ENCODE assay signal across 19 cellular contexts in genomic region chr3:31461441-31461840, GRCh38.
DNase-seq lines count a peak whose midpoint lies in the region; ATAC-seq, FAIRE-seq and TF ChIP-seq lines count a peak whose summit lies in the region.
"Had no signal": no experiment of that assay in that cellular context is flagged by ENCODE, and none has a peak within 500 bp of the region (broad histone marks: within the 10 kb centered on the region; RNA-seq: fewer than 3 reads in every experiment).

No MANE protein-coding gene starts in this region.

- H3K36me3 ChIP-seq in KOPT-K1 (ENCODE audit: insufficient read depth, low read length) (no peaks in the 10 kb centered on the region), K562 (ENCODE audit: control insufficient read depth, insufficient read depth, low read length) (no peaks in the 10 kb centered on the region), kidney (ENCODE audit: control insufficient read depth in 1 of 2, insufficient read depth in 2 of 2, low read length in 2 of 2) (no peaks in the 10 kb centered on the region)
- H3K36me3 ChIP-seq: BLaER1, esophagus muscularis mucosa, transverse colon had no signal

- no peak overlapping the region for H3K4me3 ChIP-seq in K562
- no peak overlapping the region for H3K4me3 ChIP-seq in kidney (ENCODE audit: low read length in 2 of 2)
- H3K4me3 ChIP-seq: BLaER1, esophagus muscularis mucosa, smooth muscle cell, transverse colon had no signal

- DNase-seq in NCI-H446 (lab: John Stamatoyannopoulos, UW) (peak; percentile 1 to 15), NCI-H446 treated with DMSO at 0.1 percent for 48 hours (lab: John Stamatoyannopoulos, UW) (no peak), K562 (ENCODE audit: extremely low read depth in 1 of 4, low spot score in 3 of 4) (no peak), omental fat pad (ENCODE audit: low spot score) (no peak), GM10248 (ENCODE audit: extremely low spot score) (no peak), kidney (no peak), DMS153 treated with DMSO at 0.1 percent for 48 hours (lab: John Stamatoyannopoulos, UW; ENCODE audit: unreplicated experiment) (no peak)
- DNase-seq: DMS153, glutamatergic neuron, NCI-H1436, NCI-H82 had no signal

- H3K9ac ChIP-seq in K562 (ENCODE audit: insufficient read depth in 1 of 2, low read depth in 2 of 2, low read length in 2 of 2), result no peak overlapping the region
- H3K9ac ChIP-seq in kidney (ENCODE audit: low read length in 2 of 2), result no peak overlapping the region
- H3K9ac ChIP-seq: BLaER1 had no signal

- no peaks in the 10 kb centered on the region; a peak in 2 of 5 replicates for H3K27me3 ChIP-seq in K562 (ENCODE audit: control insufficient read depth in 2 of 2, insufficient read depth in 2 of 2, low read length in 2 of 2)
- H3K27me3 ChIP-seq: BLaER1, esophagus muscularis mucosa, transverse colon had no signal

- no peak for TF ChIP-seq POLR2A in K562 (conservative IDR thresholded peaks at IDR 0.05)

- peaks cover 0 to 16% of the 10 kb centered on the region in 2 experiments; a peak in 3 of 5 replicates for H3K4me1 ChIP-seq in K562 (replicated peaks in 1 of 2; ENCODE audit: control insufficient read depth in 2 of 2, insufficient read depth in 2 of 2, low read length in 2 of 2)
- no peaks in the 10 kb centered on the region for H3K4me1 ChIP-seq in kidney (ENCODE audit: control insufficient read depth in 1 of 2, insufficient read depth in 1 of 2, low read depth in 1 of 2, low read length in 2 of 2)

- ATAC-seq in K562 (no peak), omental fat pad (ENCODE audit: low FRiP score) (peak; percentile 48)

- BruUV-seq in K562 (replicated peaks; lab: Mats Ljungman, UMichigan), result no TSS peak

- no peaks in the 10 kb centered on the region for H3K9me1 ChIP-seq in K562 (ENCODE audit: control insufficient read depth, insufficient read depth, low read length)

- H3K9me3 ChIP-seq in KOPT-K1 (ENCODE audit: insufficient read depth, low read length, poor library complexity, severe bottlenecking), result no peaks in the 10 kb centered on the region
- no peaks in the 10 kb centered on the region for H3K9me3 ChIP-seq in K562 (replicated peaks; ENCODE audit: control insufficient read depth, insufficient read depth, low read depth, low read length)
- H3K9me3 ChIP-seq in kidney (ENCODE audit: control insufficient read depth in 1 of 2, low read length in 2 of 2), result no peaks in the 10 kb centered on the region
- H3K9me3 ChIP-seq: BLaER1, esophagus muscularis mucosa, transverse colon had no signal

- no peak for TF ChIP-seq RAD21 in K562 (CRISPR knock-in tag; conservative IDR thresholded peaks at IDR 0.05 in 1 of 2, IDR thresholded peaks at IDR 0.05 in 1 of 2)

- no peak overlapping the region for H3K4me2 ChIP-seq in K562 (ENCODE audit: insufficient read depth, low read length)
- H3K4me2 ChIP-seq: BLaER1, smooth muscle cell had no signal

- FAIRE-seq in K562 (lab: Jason Lieb, UNC) (no peak), kidney (lab: Jason Lieb, UNC) (no peak)
- FAIRE-seq: bronchial epithelial cell, TTC549 had no signal

- H3K79me2 ChIP-seq in K562 (ENCODE audit: control insufficient read depth, insufficient read depth, low read length), result no peaks in the 10 kb centered on the region

- no peaks in the 10 kb centered on the region for H4K20me1 ChIP-seq in K562 (replicated peaks; ENCODE audit: control insufficient read depth, insufficient read depth, low read length)
- H4K20me1 ChIP-seq: BLaER1 had no signal

- peak overlapping the region; percentile 71 for H2AFZ ChIP-seq in K562 (ENCODE audit: low read depth, low read length)

- WGBS in K562 (ENCODE audit: insufficient coverage, low coverage, missing lambda C conversion rate), result 2% methylated on average over 2 of the region's 2 CpGs

- intact Hi-C loops in K562 (cut with micrococcal nuclease) (no loop called here), kidney (cut with DNase I) (no loop called here)

- POLR2A ChIA-PET in K562 (lab: Yijun Ruan, JAX), result interaction anchor here (0.8 to 2.0 kb wide), 3 partner anchors 9 to 71 kb away, joined by 4 to 6 read pairs (median 5); no protein-coding TSS in a partner anchor
- POLR2A ChIA-PET in GM10248 (lab: Yijun Ruan, JAX), result no interaction called here

- no peak for TF ChIP-seq EP300 in K562 (IDR thresholded peaks at IDR 0.05; ENCODE audit: low read length)

- no peak for TF ChIP-seq CTCF in K562 (IDR thresholded peaks at IDR 0.05 in 2 of 3, conservative IDR thresholded peaks at IDR 0.05 in 1 of 3; ENCODE audit: insufficient read depth in 2 of 3, low read depth in 1 of 3, low read length in 3 of 3)
- no peak for TF ChIP-seq CTCF in omental fat pad (IDR thresholded peaks at IDR 0.05)
- TF ChIP-seq CTCF in GM10248 (IDR thresholded peaks at IDR 0.05; ENCODE audit: control extremely low read depth, extremely low read depth, low read depth, missing control alignments), result no peak
- no peak for TF ChIP-seq CTCF in kidney (IDR thresholded peaks at IDR 0.05; ENCODE audit: borderline replicate concordance, extremely low read depth, insufficient read depth)

- H3K27ac ChIP-seq in KOPT-K1 (ENCODE audit: low read depth, low read length, poor library complexity, severe bottlenecking), result peak overlapping the region; percentile 95
- H3K27ac ChIP-seq in K562 (ENCODE audit: extremely low read depth, low read depth, low read length), result no peak overlapping the region
- no peak overlapping the region for H3K27ac ChIP-seq in kidney (ENCODE audit: low read depth in 2 of 2, low read length in 2 of 2)
- H3K27ac ChIP-seq: 22Rv1, BLaER1, esophagus muscularis mucosa had no signal

- in situ Hi-C loops in K562 (cut with MboI), result no loop called here

- CTCF ChIA-PET in K562 (lab: Yijun Ruan, JAX; ENCODE audit: low intra/inter-chr PET ratio), result no interaction called here
- CTCF ChIA-PET in GM10248 (lab: Yijun Ruan, JAX), result interaction anchor here (0.9 to 2.4 kb wide), 6 partner anchors 14 to 332 kb away, joined by 3 to 6 read pairs (median 4); no protein-coding TSS in a partner anchor

TF ChIP-seq in K562, 482 proteins besides CTCF, POLR2A, EP300 and RAD21:
- TF ChIP-seq POLR2AphosphoS2 (IDR thresholded peaks at IDR 0.05; ENCODE audit: low read length), result no peak
- no peak for TF ChIP-seq ZNF644 (tag; IDR thresholded peaks at IDR 0.05; ENCODE audit: low read depth)
- no peak for TF ChIP-seq CHAMP1 (IDR thresholded peaks at IDR 0.05)
- no peak for TF ChIP-seq SLC30A9 (CRISPR knock-in tag; IDR thresholded peaks at IDR 0.05)
- TF ChIP-seq NFIC (IDR thresholded peaks at IDR 0.05), result no peak
- TF ChIP-seq, protein P1, sequence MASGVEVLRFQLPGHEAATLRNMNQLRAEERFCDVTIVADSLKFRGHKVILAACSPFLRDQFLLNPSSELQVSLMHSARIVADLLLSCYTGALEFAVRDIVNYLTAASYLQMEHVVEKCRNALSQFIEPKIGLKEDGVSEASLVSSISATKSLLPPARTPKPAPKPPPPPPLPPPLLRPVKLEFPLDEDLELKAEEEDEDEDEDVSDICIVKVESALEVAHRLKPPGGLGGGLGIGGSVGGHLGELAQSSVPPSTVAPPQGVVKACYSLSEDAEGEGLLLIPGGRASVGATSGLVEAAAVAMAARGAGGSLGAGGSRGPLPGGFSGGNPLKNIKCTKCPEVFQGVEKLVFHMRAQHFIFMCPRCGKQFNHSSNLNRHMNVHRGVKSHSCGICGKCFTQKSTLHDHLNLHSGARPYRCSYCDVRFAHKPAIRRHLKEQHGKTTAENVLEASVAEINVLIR (CRISPR knock-in tag; IDR thresholded peaks at IDR 0.05), result no peak
- no peak for TF ChIP-seq BACH1 (tag; IDR thresholded peaks at IDR 0.05)
- no peak for TF ChIP-seq KLF16 (IDR thresholded peaks at IDR 0.05)
- TF ChIP-seq ZNF766 (CRISPR knock-in tag; conservative IDR thresholded peaks at IDR 0.05), result no peak
- no peak for TF ChIP-seq SMARCB1 (IDR thresholded peaks at IDR 0.05; ENCODE audit: insufficient read length, low read depth)
- no peak for TF ChIP-seq ZFP30 (CRISPR knock-in tag; IDR thresholded peaks at IDR 0.05; ENCODE audit: borderline replicate concordance)
- TF ChIP-seq SREBF1 (IDR thresholded peaks at IDR 0.05; ENCODE audit: borderline replicate concordance, low read depth, low read length), result no peak
- TF ChIP-seq, protein P2, sequence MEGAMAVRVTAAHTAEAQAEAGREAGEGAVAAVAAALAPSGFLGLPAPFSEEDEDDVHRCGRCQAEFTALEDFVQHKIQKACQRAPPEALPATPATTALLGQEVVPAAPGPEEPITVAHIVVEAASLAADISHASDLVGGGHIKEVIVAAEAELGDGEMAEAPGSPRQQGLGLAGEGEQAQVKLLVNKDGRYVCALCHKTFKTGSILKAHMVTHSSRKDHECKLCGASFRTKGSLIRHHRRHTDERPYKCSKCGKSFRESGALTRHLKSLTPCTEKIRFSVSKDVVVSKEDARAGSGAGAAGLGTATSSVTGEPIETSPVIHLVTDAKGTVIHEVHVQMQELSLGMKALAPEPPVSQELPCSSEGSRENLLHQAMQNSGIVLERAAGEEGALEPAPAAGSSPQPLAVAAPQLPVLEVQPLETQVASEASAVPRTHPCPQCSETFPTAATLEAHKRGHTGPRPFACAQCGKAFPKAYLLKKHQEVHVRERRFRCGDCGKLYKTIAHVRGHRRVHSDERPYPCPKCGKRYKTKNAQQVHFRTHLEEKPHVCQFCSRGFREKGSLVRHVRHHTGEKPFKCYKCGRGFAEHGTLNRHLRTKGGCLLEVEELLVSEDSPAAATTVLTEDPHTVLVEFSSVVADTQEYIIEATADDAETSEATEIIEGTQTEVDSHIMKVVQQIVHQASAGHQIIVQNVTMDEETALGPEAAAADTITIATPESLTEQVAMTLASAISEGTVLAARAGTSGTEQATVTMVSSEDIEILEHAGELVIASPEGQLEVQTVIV (CRISPR knock-in tag; IDR thresholded peaks at IDR 0.05; ENCODE audit: borderline replicate concordance), result no peak
- no peak for TF ChIP-seq DPF2 (IDR thresholded peaks at IDR 0.05)

Comparison
In these comparisons a context has a peak if more than half of its experiments do, and no peak if none do; other contexts are left out.
1. DNase-seq: peak in NCI-H446 (2 of 2); none in NCI-H446 treated with DMSO at 0.1 percent for 48 hours (single experiment), K562 (0 of 4), omental fat pad (single experiment), GM10248 (single experiment), kidney (single experiment) and DMS153 treated with DMSO at 0.1 percent for 48 hours (single experiment).